ENCODE assay signal across 6 cellular contexts in the genomic region with DNA sequence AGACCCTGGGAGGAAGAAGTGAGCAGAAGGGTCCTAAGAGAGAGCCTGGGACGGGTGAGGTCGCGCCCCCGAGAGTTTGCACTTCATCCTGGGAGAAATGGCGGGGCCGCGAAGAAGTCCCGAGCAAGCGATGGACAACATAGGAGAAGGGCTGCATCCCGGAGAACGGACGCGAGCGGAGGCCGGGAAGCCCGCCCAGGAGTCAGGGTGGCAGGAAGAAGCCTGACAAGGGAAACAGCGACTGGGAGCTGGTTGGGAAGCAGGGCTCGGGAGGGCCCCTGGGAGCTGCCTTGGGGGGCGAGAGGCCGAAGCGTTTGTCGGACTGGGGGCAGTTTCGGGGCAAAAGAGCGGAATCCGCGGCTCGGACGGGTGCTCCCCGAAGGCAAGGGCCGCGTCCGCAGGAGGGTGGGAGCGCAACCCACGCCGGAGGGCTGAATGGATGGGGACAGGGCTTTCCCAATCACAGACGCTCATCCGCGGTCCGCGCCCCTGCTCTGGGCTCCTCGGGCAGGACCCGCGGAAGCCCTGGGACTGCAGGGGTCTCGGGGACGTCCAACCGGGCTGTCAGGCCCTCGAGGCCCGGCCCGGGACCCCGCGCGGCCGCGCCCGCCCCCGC. TPM values are rescaled to one million over a fixed set of nuclear protein-coding genes. Genes with fewer than 3 reads are reported as not detected.
DNase-seq lines count a peak whose midpoint lies in the region; ATAC-seq and TF ChIP-seq lines count a peak whose summit lies in the region.

No MANE protein-coding gene starts in this region.

- TF ChIP-seq CTCF in GM23338 (conservative IDR thresholded peaks at IDR 0.05; ENCODE audit: low read depth in 2 of 2): no peak

- H3K4me2 ChIP-seq in GM23338: peak overlapping the region; percentile 98

- H3K27ac Mint-ChIP-seq in GM23338: peak overlapping the region; percentile 40

- no peaks in the 10 kb centered on the region for H3K36me3 ChIP-seq in GM23338 (ENCODE audit: insufficient read depth)

- H3K9me2 ChIP-seq in GM23338 (ENCODE audit: insufficient read depth): no peaks in the 10 kb centered on the region

- peaks cover 5% of the 10 kb centered on the region for H3F3A ChIP-seq in GM23338 (replicated peaks; ENCODE audit: low read depth)

- H3K79me2 ChIP-seq in GM23338 (replicated peaks; ENCODE audit: insufficient read depth): peaks cover 27% of the 10 kb centered on the region

- no peak overlapping the region for H2AFZ ChIP-seq in GM23338

- H3K4me3 ChIP-seq in GM23338 (peak overlapping the region; percentile 89), iPS-18c (ENCODE audit: insufficient read depth, low read depth, low read length) (peak overlapping the region; percentile 95)

- H3K27me3 ChIP-seq in GM23338 (ENCODE audit: insufficient read depth): no peaks in the 10 kb centered on the region

- no peaks in the 10 kb centered on the region; the same call in 2 of the 3 replicates for H3K36me3 Mint-ChIP-seq in GM23338 (ENCODE audit: low read depth)

- H3K27ac ChIP-seq in GM23338 (ENCODE audit: low read depth): no peak overlapping the region

- peaks cover 16% of the 10 kb centered on the region for H4K20me1 ChIP-seq in GM23338 (replicated peaks; ENCODE audit: insufficient read depth)

- H3K4me1 ChIP-seq in GM23338 (ENCODE audit: insufficient read depth): peaks cover 14% of the 10 kb centered on the region; the same call in 1 of the 2 replicates

- peak overlapping the region; percentile 91 for H3K4me3 Mint-ChIP-seq in GM23338

- DNase-seq in GM23338 (ENCODE audit: low spot score) (no peak), foreskin melanocyte (no peak)

- ATAC-seq in GM23338 (peak; percentile 16), SK-N-SH treated with all-trans-retinoic acid at 6 μM for 48 hours (peak; percentile 40), GM21447 (IDR thresholded peaks at IDR 0.05; ENCODE audit: unreplicated experiment) (no peak), GM21528 (IDR thresholded peaks at IDR 0.05; ENCODE audit: low FRiP score, unreplicated experiment) (no peak)

- peaks cover 31% of the 10 kb centered on the region for H3K4me1 Mint-ChIP-seq in GM23338

- H3K9me3 Mint-ChIP-seq in GM23338: no peaks in the 10 kb centered on the region; the same call in 2 of the 3 replicates

- H3K27me3 Mint-ChIP-seq in GM23338 (ENCODE audit: insufficient read depth, low read depth, poor library complexity): peaks cover 11% of the 10 kb centered on the region

- H3K9me3 ChIP-seq in iPS-18c (ENCODE audit: control insufficient read depth, insufficient read depth, low read length): no peaks in the 10 kb centered on the region

TF ChIP-seq in GM23338, 12 proteins besides CTCF, POLR2A, EP300 and RAD21 (continues in another document):
- TF ChIP-seq CREB1 (CRISPR knock-in tag; IDR thresholded peaks at IDR 0.05; ENCODE audit: low read depth) (no peak), ZNF114 (CRISPR knock-in tag; IDR thresholded peaks at IDR 0.05) (no peak), ZNF331 (CRISPR knock-in tag; IDR thresholded peaks at IDR 0.05; ENCODE audit: low read depth) (no peak), JUNB (IDR thresholded peaks at IDR 0.05; ENCODE audit: unreplicated experiment) (no peak), EZH2phosphoT487 (IDR thresholded peaks at IDR 0.05; ENCODE audit: unreplicated experiment) (no peak), NANOG (IDR thresholded peaks at IDR 0.05; ENCODE audit: borderline replicate concordance) (no peak)
- TF ChIP-seq, protein P1, sequence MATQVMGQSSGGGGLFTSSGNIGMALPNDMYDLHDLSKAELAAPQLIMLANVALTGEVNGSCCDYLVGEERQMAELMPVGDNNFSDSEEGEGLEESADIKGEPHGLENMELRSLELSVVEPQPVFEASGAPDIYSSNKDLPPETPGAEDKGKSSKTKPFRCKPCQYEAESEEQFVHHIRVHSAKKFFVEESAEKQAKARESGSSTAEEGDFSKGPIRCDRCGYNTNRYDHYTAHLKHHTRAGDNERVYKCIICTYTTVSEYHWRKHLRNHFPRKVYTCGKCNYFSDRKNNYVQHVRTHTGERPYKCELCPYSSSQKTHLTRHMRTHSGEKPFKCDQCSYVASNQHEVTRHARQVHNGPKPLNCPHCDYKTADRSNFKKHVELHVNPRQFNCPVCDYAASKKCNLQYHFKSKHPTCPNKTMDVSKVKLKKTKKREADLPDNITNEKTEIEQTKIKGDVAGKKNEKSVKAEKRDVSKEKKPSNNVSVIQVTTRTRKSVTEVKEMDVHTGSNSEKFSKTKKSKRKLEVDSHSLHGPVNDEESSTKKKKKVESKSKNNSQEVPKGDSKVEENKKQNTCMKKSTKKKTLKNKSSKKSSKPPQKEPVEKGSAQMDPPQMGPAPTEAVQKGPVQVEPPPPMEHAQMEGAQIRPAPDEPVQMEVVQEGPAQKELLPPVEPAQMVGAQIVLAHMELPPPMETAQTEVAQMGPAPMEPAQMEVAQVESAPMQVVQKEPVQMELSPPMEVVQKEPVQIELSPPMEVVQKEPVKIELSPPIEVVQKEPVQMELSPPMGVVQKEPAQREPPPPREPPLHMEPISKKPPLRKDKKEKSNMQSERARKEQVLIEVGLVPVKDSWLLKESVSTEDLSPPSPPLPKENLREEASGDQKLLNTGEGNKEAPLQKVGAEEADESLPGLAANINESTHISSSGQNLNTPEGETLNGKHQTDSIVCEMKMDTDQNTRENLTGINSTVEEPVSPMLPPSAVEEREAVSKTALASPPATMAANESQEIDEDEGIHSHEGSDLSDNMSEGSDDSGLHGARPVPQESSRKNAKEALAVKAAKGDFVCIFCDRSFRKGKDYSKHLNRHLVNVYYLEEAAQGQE (IDR thresholded peaks at IDR 0.05; ENCODE audit: unreplicated experiment): no peak

TF ChIP-seq in SK-N-SH treated with all-trans-retinoic acid at 6 μM for 48 hours, 23 proteins besides CTCF, POLR2A, EP300 and RAD21:
- TF ChIP-seq GLIS3 (CRISPR knock-in tag; IDR thresholded peaks at IDR 0.05) (no peak), TCF4 (CRISPR knock-in tag; IDR thresholded peaks at IDR 0.05; ENCODE audit: borderline replicate concordance) (no peak), ZFP3 (CRISPR knock-in tag; IDR thresholded peaks at IDR 0.05) (no peak)

RNA-seq across cellular contexts. Expression of a gene that starts 0.5 kb away (rescaled TPM):
- 68.8 and 99.9 TPM in 2 replicates for total RNA-seq in GM23338 (2014; rRNA removed; shearing (Covaris generic))
- polyA plus RNA-seq in GM23338 (2016; fragmentation: Nextera tagmentation; extraction: Ambion mirVana): 34.2 and 37.1 TPM in 2 replicates

RNA-seq across cellular contexts. Expression of a gene that starts 20.4 kb away (rescaled TPM):
- 10.6 and 12.4 TPM in 2 replicates for total RNA-seq in GM23338 (2014; rRNA removed; shearing (Covaris generic))
- polyA plus RNA-seq in GM23338 (2016; fragmentation: Nextera tagmentation; extraction: Ambion mirVana): 7.8 and 7.9 TPM in 2 replicates

RNA-seq across cellular contexts. Expression of a gene that starts 20.4 kb away (rescaled TPM):
- 87.0 and 106 TPM in 2 replicates for total RNA-seq in GM23338 (2014; rRNA removed; shearing (Covaris generic))
- polyA plus RNA-seq in GM23338 (2016; fragmentation: Nextera tagmentation; extraction: Ambion mirVana): 35.5 and 39.4 TPM in 2 replicates

RNA-seq across cellular contexts. Expression of a gene that starts 21.4 kb away (rescaled TPM):
- 20.2 and 22.0 TPM in 2 replicates for total RNA-seq in GM23338 (2014; rRNA removed; shearing (Covaris generic))
- 8.9 and 12.3 TPM in 2 replicates for polyA plus RNA-seq in GM23338 (2016; fragmentation: Nextera tagmentation; extraction: Ambion mirVana)

RNA-seq across cellular contexts. Expression of a gene that starts 36.5 kb away (rescaled TPM):
- 28.4 and 90.1 TPM in 2 replicates for total RNA-seq in GM23338 (2014; rRNA removed; shearing (Covaris generic))
- polyA plus RNA-seq in GM23338 (2016; fragmentation: Nextera tagmentation; extraction: Ambion mirVana): 20.2 and 23.5 TPM in 2 replicates

Comparison
In these comparisons a context has a peak if more than half of its experiments do, and no peak if none do; other contexts are left out.
1. ATAC-seq: peak in GM23338 (single experiment) and SK-N-SH treated with all-trans-retinoic acid at 6 μM for 48 hours (single experiment); none in GM21447 (single experiment) and GM21528 (single experiment).